14 cellular contexts compared by ENCODE assay signal in genomic region chr6:11311970-11312369, GRCh38.
DNase-seq lines count a peak whose midpoint lies in the region; ATAC-seq, FAIRE-seq and TF ChIP-seq lines count a peak whose summit lies in the region.
"Had no signal": no experiment of that assay in that cellular context is flagged by ENCODE, and none has a peak within 500 bp of the region (broad histone marks: within the 10 kb centered on the region; RNA-seq: fewer than 3 reads in every experiment).

No MANE protein-coding gene starts in this region.

- intact Hi-C loops in activated CD8-positive, alpha-beta T cell treated with anti-CD3 and anti-CD28 coated beads for 36 hours (cut with micrococcal nuclease), result no loop called here
- intact Hi-C loops in CD4-positive, alpha-beta T cell (cut with DNase I, micrococcal nuclease), result no loop called here
- intact Hi-C loops in activated T-helper 2 cell treated with anti-CD3 and anti-CD28 coated beads, Interferon-gamma antibody, Interleukin-2, Interleukin-4, amounts not matched to agents 10 μg/mL and 5 μg/mL and 100 μg/mL, durations not matched to agents 14 hours and 24 hours and 36 hours (cut with micrococcal nuclease), result no loop called here
- intact Hi-C loops in Caco-2 (cut with micrococcal nuclease; ENCODE audit: unreplicated experiment), result no loop called here

- H3K9me3 ChIP-seq in A549 (no peaks in the 10 kb centered on the region), neutrophil (no peaks in the 10 kb centered on the region), Caco-2 (no peaks in the 10 kb centered on the region)
- H3K9me3 ChIP-seq in CD8-positive, alpha-beta memory T cell (ENCODE audit: low read length), result no peaks in the 10 kb centered on the region
- no peaks in the 10 kb centered on the region for H3K9me3 ChIP-seq in CD4-positive, alpha-beta T cell (ENCODE audit: control insufficient read depth, low read length)

- TF ChIP-seq POLR2A in A549 (IDR thresholded peaks at IDR 0.05; ENCODE audit: low read length), result no peak

- H3K4me3 ChIP-seq in A549 (no peak overlapping the region), neutrophil (ENCODE audit: low read depth in 1 of 2, low read length in 1 of 2) (no peak overlapping the region), Caco-2 (ENCODE audit: low read depth, low read length) (no peak overlapping the region)
- H3K4me3 ChIP-seq in CD8-positive, alpha-beta memory T cell (ENCODE audit: low read length), result no peak overlapping the region
- H3K4me3 ChIP-seq: GM12878, GM23338 had no signal

- DNase-seq in A549 (ENCODE audit: low read depth in 1 of 2, low spot score in 1 of 2) (no peak), Caco-2 (no peak)
- no peak for DNase-seq in CD8-positive, alpha-beta memory T cell
- no peak for DNase-seq in activated CD8-positive, alpha-beta T cell treated with anti-CD3 and anti-CD28 coated beads for 36 hours
- DNase-seq in CD4-positive, alpha-beta T cell, result no peak
- DNase-seq in activated T-helper 2 cell treated with anti-CD3 and anti-CD28 coated beads, Interferon-gamma antibody, Interleukin-2, Interleukin-4, amounts not matched to agents 10 μg/mL and 5 μg/mL and 100 μg/mL, durations not matched to agents 14 hours and 24 hours and 36 hours (ENCODE audit: low spot score), result no peak
- DNase-seq: DMS79, H7 had no signal

- H3K4me1 ChIP-seq in A549 (peaks cover 31% of the 10 kb centered on the region), neutrophil (ENCODE audit: control insufficient read depth in 1 of 2, insufficient read depth in 1 of 2, low read depth in 1 of 2, low read length in 1 of 2) (peaks cover 0 to 10% of the 10 kb centered on the region in 2 experiments), Caco-2 (0 out of 2 replicates have a peak, but pooled peaks cover 8% of the 10 kb centered on the region)
- H3K4me1 ChIP-seq in CD8-positive, alpha-beta memory T cell (ENCODE audit: insufficient read depth, low read length), result no peaks in the 10 kb centered on the region

- H3K36me3 ChIP-seq in CD8-positive, alpha-beta memory T cell (ENCODE audit: insufficient read depth, low read length), result peaks cover 6% of the 10 kb centered on the region
- H3K36me3 ChIP-seq in neutrophil (peaks cover 29% of the 10 kb centered on the region), Caco-2 (ENCODE audit: control insufficient read depth, insufficient read depth, low read length) (no peaks in the 10 kb centered on the region)

- TF ChIP-seq RAD21 in A549 (conservative IDR thresholded peaks at IDR 0.05 in 1 of 2, IDR thresholded peaks at IDR 0.05 in 1 of 2), result no peak

- H3K27ac ChIP-seq in A549 (peak overlapping the region; percentile 22 to 51; a peak in 4 of 6 replicates), neutrophil (peak overlapping the region; percentile 34)
- H3K27ac ChIP-seq in CD8-positive, alpha-beta memory T cell (ENCODE audit: low read depth, low read length), result no peak overlapping the region
- no peak overlapping the region for H3K27ac ChIP-seq in CD4-positive, alpha-beta T cell (ENCODE audit: low read depth, low read length)
- H3K27ac ChIP-seq: KMS-11 had no signal

- peaks cover 21 to 44% (median 21%) of the 10 kb centered on the region in 3 donors for H3K36me3 Mint-ChIP-seq in CD8-positive, alpha-beta memory T cell
- peaks cover 37% of the 10 kb centered on the region for H3K36me3 Mint-ChIP-seq in activated CD8-positive, alpha-beta T cell treated with anti-CD3 and anti-CD28 coated beads for 36 hours (ENCODE audit: low read depth)
- peaks cover 66% of the 10 kb centered on the region for H3K36me3 Mint-ChIP-seq in CD4-positive, alpha-beta T cell (ENCODE audit: low read depth)
- H3K36me3 Mint-ChIP-seq in activated T-helper 2 cell treated with anti-CD3 and anti-CD28 coated beads, Interferon-gamma antibody, Interleukin-2, Interleukin-4, amounts not matched to agents 10 μg/mL and 5 μg/mL and 100 μg/mL, durations not matched to agents 14 hours and 24 hours and 36 hours (ENCODE audit: low read depth), result peaks cover 55% of the 10 kb centered on the region
- no peaks in the 10 kb centered on the region for H3K36me3 Mint-ChIP-seq in Caco-2 (ENCODE audit: insufficient read depth, unreplicated experiment)

- no peak for ATAC-seq in A549
- ATAC-seq in activated CD8-positive, alpha-beta T cell treated with anti-CD3 and anti-CD28 coated beads for 36 hours, result no peak
- ATAC-seq in CD4-positive, alpha-beta T cell (ENCODE audit: poor library complexity), result no peak
- ATAC-seq: GM12878, GM23338 had no signal

- H3K4me2 ChIP-seq in A549, result no peak overlapping the region
- H3K4me2 ChIP-seq: GM23338, KMS-11 had no signal

- no peaks in the 10 kb centered on the region for H3K27me3 ChIP-seq in CD8-positive, alpha-beta memory T cell (ENCODE audit: insufficient read depth, low read length, poor library complexity, severe bottlenecking)
- H3K27me3 ChIP-seq in neutrophil (no peaks in the 10 kb centered on the region), Caco-2 (replicated peaks; ENCODE audit: control insufficient read depth, insufficient read depth, low read length) (no peaks in the 10 kb centered on the region)
- no peaks in the 10 kb centered on the region for H3K27me3 ChIP-seq in CD4-positive, alpha-beta T cell (ENCODE audit: control insufficient read depth, insufficient read depth, low read length)

- no peak for FAIRE-seq in A549 (lab: Jason Lieb, UNC)
- FAIRE-seq: GM12878, GM18507 had no signal

- H3K27ac Mint-ChIP-seq in CD8-positive, alpha-beta memory T cell, result peak overlapping the region in 5 of 8 donors; percentile 8 to 87 (median 70)
- H3K27ac Mint-ChIP-seq in activated CD8-positive, alpha-beta T cell treated with anti-CD3 and anti-CD28 coated beads for 36 hours, result peak overlapping the region; percentile 40
- H3K27ac Mint-ChIP-seq in CD4-positive, alpha-beta T cell, result no peak overlapping the region
- no peak overlapping the region for H3K27ac Mint-ChIP-seq in activated T-helper 2 cell treated with anti-CD3 and anti-CD28 coated beads, Interferon-gamma antibody, Interleukin-2, Interleukin-4, amounts not matched to agents 10 μg/mL and 5 μg/mL and 100 μg/mL, durations not matched to agents 14 hours and 24 hours and 36 hours
- H3K27ac Mint-ChIP-seq in Caco-2 (ENCODE audit: unreplicated experiment), result no peak overlapping the region
- H3K27ac Mint-ChIP-seq: GM23338 had no signal

- peaks cover 34 to 35% (median 34%) of the 10 kb centered on the region in 3 donors for H3K4me1 Mint-ChIP-seq in CD8-positive, alpha-beta memory T cell
- peaks cover 35% of the 10 kb centered on the region for H3K4me1 Mint-ChIP-seq in activated CD8-positive, alpha-beta T cell treated with anti-CD3 and anti-CD28 coated beads for 36 hours (ENCODE audit: low read depth)
- H3K4me1 Mint-ChIP-seq in CD4-positive, alpha-beta T cell (ENCODE audit: low read depth), result peaks cover 5% of the 10 kb centered on the region
- peaks cover 19% of the 10 kb centered on the region for H3K4me1 Mint-ChIP-seq in activated T-helper 2 cell treated with anti-CD3 and anti-CD28 coated beads, Interferon-gamma antibody, Interleukin-2, Interleukin-4, amounts not matched to agents 10 μg/mL and 5 μg/mL and 100 μg/mL, durations not matched to agents 14 hours and 24 hours and 36 hours (ENCODE audit: low read depth)
- H3K4me1 Mint-ChIP-seq in Caco-2 (ENCODE audit: low read depth, unreplicated experiment), result peaks cover 12% of the 10 kb centered on the region
- H3K4me1 Mint-ChIP-seq: GM23338 had no signal

- no TSS peak for BruUV-seq in Caco-2 (replicated peaks; lab: Mats Ljungman, UMichigan)

- TF ChIP-seq EP300 in A549 (IDR thresholded peaks at IDR 0.05), result no peak

- no peak overlapping the region for H3K4me3 Mint-ChIP-seq in CD8-positive, alpha-beta memory T cell
- H3K4me3 Mint-ChIP-seq in activated CD8-positive, alpha-beta T cell treated with anti-CD3 and anti-CD28 coated beads for 36 hours, result no peak overlapping the region
- no peak overlapping the region for H3K4me3 Mint-ChIP-seq in CD4-positive, alpha-beta T cell
- no peak overlapping the region for H3K4me3 Mint-ChIP-seq in activated T-helper 2 cell treated with anti-CD3 and anti-CD28 coated beads, Interferon-gamma antibody, Interleukin-2, Interleukin-4, amounts not matched to agents 10 μg/mL and 5 μg/mL and 100 μg/mL, durations not matched to agents 14 hours and 24 hours and 36 hours (ENCODE audit: low read depth)
- no peak overlapping the region for H3K4me3 Mint-ChIP-seq in Caco-2 (ENCODE audit: unreplicated experiment)
- H3K4me3 Mint-ChIP-seq: GM23338, IgD-negative memory B cell had no signal

- 87% methylated on average over 1 of the region's 1 CpG for WGBS in A549 (ENCODE audit: missing lambda C conversion rate)

- H3K9me3 Mint-ChIP-seq in CD8-positive, alpha-beta memory T cell, result no peaks in the 10 kb centered on the region
- no peaks in the 10 kb centered on the region for H3K9me3 Mint-ChIP-seq in activated CD8-positive, alpha-beta T cell treated with anti-CD3 and anti-CD28 coated beads for 36 hours
- no peaks in the 10 kb centered on the region for H3K9me3 Mint-ChIP-seq in CD4-positive, alpha-beta T cell
- peaks cover 7% of the 10 kb centered on the region for H3K9me3 Mint-ChIP-seq in activated T-helper 2 cell treated with anti-CD3 and anti-CD28 coated beads, Interferon-gamma antibody, Interleukin-2, Interleukin-4, amounts not matched to agents 10 μg/mL and 5 μg/mL and 100 μg/mL, durations not matched to agents 14 hours and 24 hours and 36 hours
- H3K9me3 Mint-ChIP-seq in Caco-2 (ENCODE audit: unreplicated experiment), result peaks cover 29% of the 10 kb centered on the region
- H3K9me3 Mint-ChIP-seq: GM23338 had no signal

- H3K27me3 Mint-ChIP-seq in CD8-positive, alpha-beta memory T cell, result no peaks in the 10 kb centered on the region
- no peaks in the 10 kb centered on the region for H3K27me3 Mint-ChIP-seq in activated CD8-positive, alpha-beta T cell treated with anti-CD3 and anti-CD28 coated beads for 36 hours
- no peaks in the 10 kb centered on the region for H3K27me3 Mint-ChIP-seq in CD4-positive, alpha-beta T cell
- H3K27me3 Mint-ChIP-seq in activated T-helper 2 cell treated with anti-CD3 and anti-CD28 coated beads, Interferon-gamma antibody, Interleukin-2, Interleukin-4, amounts not matched to agents 10 μg/mL and 5 μg/mL and 100 μg/mL, durations not matched to agents 14 hours and 24 hours and 36 hours (ENCODE audit: low read depth), result no peaks in the 10 kb centered on the region
- no peaks in the 10 kb centered on the region for H3K27me3 Mint-ChIP-seq in Caco-2 (ENCODE audit: insufficient read depth, unreplicated experiment)
- H3K27me3 Mint-ChIP-seq: IgD-negative memory B cell had no signal

- CTCF ChIA-PET in A549 (lab: Yijun Ruan, JAX), result no interaction called here
- CTCF ChIA-PET in CD8-positive, alpha-beta memory T cell (lab: Charles Lee), result no interaction called here
- CTCF ChIA-PET in activated CD8-positive, alpha-beta T cell treated with anti-CD3 and anti-CD28 coated beads for 36 hours (lab: Charles Lee), result interaction anchor here (1.2 kb wide), 1 partner anchor 12 kb away, joined by 3 read pairs; no protein-coding TSS in a partner anchor
- CTCF ChIA-PET in CD4-positive, alpha-beta T cell (lab: Charles Lee), result no interaction called here
- CTCF ChIA-PET in Caco-2 (lab: Charles Lee), result no interaction called here

- POLR2A ChIA-PET in A549 (lab: Yijun Ruan, JAX), result no interaction called here
- POLR2A ChIA-PET in CD8-positive, alpha-beta memory T cell (lab: Charles Lee), result no interaction called here
- POLR2A ChIA-PET in activated CD8-positive, alpha-beta T cell treated with anti-CD3 and anti-CD28 coated beads for 36 hours (lab: Charles Lee), result interaction anchor here (0.5 to 0.6 kb wide), 2 partner anchors 259 to 888 kb away, joined by 3 read pairs; no protein-coding TSS in a partner anchor
- POLR2A ChIA-PET in CD4-positive, alpha-beta T cell (lab: Charles Lee), result no interaction called here
- POLR2A ChIA-PET in Caco-2 (lab: Charles Lee), result no interaction called here

- TF ChIP-seq CTCF in A549 (IDR thresholded peaks at IDR 0.05) (no peak), neutrophil (IDR thresholded peaks at IDR 0.05) (no peak), Caco-2 (IDR thresholded peaks at IDR 0.05; ENCODE audit: insufficient read depth in 1 of 2, low read depth in 1 of 2, low read length in 1 of 2, severe bottlenecking in 1 of 2, unreplicated experiment in 1 of 2) (no peak)
- no peak for TF ChIP-seq CTCF in activated CD8-positive, alpha-beta T cell treated with anti-CD3 and anti-CD28 coated beads for 36 hours (IDR thresholded peaks at IDR 0.05)
- TF ChIP-seq CTCF in CD4-positive, alpha-beta T cell (IDR thresholded peaks at IDR 0.05), result no peak

Comparison
In these comparisons a context has a peak if more than half of its experiments do, and no peak if none do; other contexts are left out.
1. H3K27ac ChIP-seq: peak in A549 (2 of 2) and neutrophil (single experiment); none in CD8-positive, alpha-beta memory T cell (single experiment) and CD4-positive, alpha-beta T cell (single experiment).
2. H3K27ac Mint-ChIP-seq: peak in CD8-positive, alpha-beta memory T cell (5 of 8) and activated CD8-positive, alpha-beta T cell treated with anti-CD3 and anti-CD28 coated beads for 36 hours (single experiment); none in CD4-positive, alpha-beta T cell (single experiment), activated T-helper 2 cell treated with anti-CD3 and anti-CD28 coated beads, Interferon-gamma antibody, Interleukin-2, Interleukin-4, amounts not matched to agents 10 μg/mL and 5 μg/mL and 100 μg/mL, durations not matched to agents 14 hours and 24 hours and 36 hours (single experiment) and Caco-2 (single experiment).